In genomic region chr7:93147358-93147757, GRCh38 we compare ENCODE assay signal across 8 cellular contexts. TPM values are rescaled to one million over a fixed set of nuclear protein-coding genes. Genes with fewer than 3 reads are reported as not detected.
DNase-seq lines count a peak whose midpoint lies in the region; ATAC-seq and TF ChIP-seq lines count a peak whose summit lies in the region.

No MANE protein-coding gene starts in this region.

- BruUV-seq in PC-9 (replicated peaks; lab: Mats Ljungman, UMichigan) = no TSS peak

- H3K36me3 Mint-ChIP-seq in activated naive CD8-positive, alpha-beta T cell treated with anti-CD3 and anti-CD28 coated beads for 36 hours = peaks cover 32% of the 10 kb centered on the region
- H3K36me3 Mint-ChIP-seq in immature natural killer cell = peaks cover 0 to 21% (median 13%) of the 10 kb centered on the region in 3 donors

- no peaks in the 10 kb centered on the region for H3K27me3 Mint-ChIP-seq in activated naive CD8-positive, alpha-beta T cell treated with anti-CD3 and anti-CD28 coated beads for 36 hours
- peaks cover 0 to 2% (median 0%) of the 10 kb centered on the region in 3 donors for H3K27me3 Mint-ChIP-seq in immature natural killer cell (ENCODE audit: low read depth in 3 of 3)

- intact Hi-C loops in Right ventricle myocardium inferior (cut with DNase I) (no loop called here), cardiac septum (cut with DNase I) (no loop called here), PC-9 (cut with micrococcal nuclease; ENCODE audit: unreplicated experiment) (loop anchor here (2.0 kb wide), 1 partner anchor 29 kb away; no protein-coding TSS in a partner anchor)

- no peaks in the 10 kb centered on the region for H3K27me3 ChIP-seq in PC-9 (ENCODE audit: insufficient read depth, low read depth)

- peaks cover 23% of the 10 kb centered on the region; the same call in 1 of the 2 replicates for H3K4me1 ChIP-seq in PC-9 (replicated peaks; ENCODE audit: insufficient read depth)

- H3K9me3 Mint-ChIP-seq in activated naive CD8-positive, alpha-beta T cell treated with anti-CD3 and anti-CD28 coated beads for 36 hours = peaks cover 4% of the 10 kb centered on the region
- H3K9me3 Mint-ChIP-seq in immature natural killer cell = no peaks in the 10 kb centered on the region

- TF ChIP-seq CTCF in PC-9 (conservative IDR thresholded peaks at IDR 0.05) = no peak

- no peaks in the 10 kb centered on the region for H3K9me2 ChIP-seq in PC-9 (ENCODE audit: insufficient read depth)

- H3K9me3 ChIP-seq in PC-9 (ENCODE audit: insufficient read depth, low read depth) = no peaks in the 10 kb centered on the region

- peak overlapping the region; percentile 74; the same call in 1 of the 2 replicates for H2AFZ ChIP-seq in PC-9

- peaks cover 24% of the 10 kb centered on the region for H3K4me1 Mint-ChIP-seq in activated naive CD8-positive, alpha-beta T cell treated with anti-CD3 and anti-CD28 coated beads for 36 hours
- H3K4me1 Mint-ChIP-seq in immature natural killer cell = peaks cover 33 to 46% of the 10 kb centered on the region in 2 donors

- no peak for DNase-seq in Right ventricle myocardium inferior (ENCODE audit: missing footprints)
- DNase-seq in cardiac septum (ENCODE audit: low spot score) = no peak
- peak; percentile 29 to 35 for DNase-seq in PC-9
- peak; percentile 33 for DNase-seq in activated naive CD8-positive, alpha-beta T cell treated with anti-CD3 and anti-CD28 coated beads for 36 hours
- peak; percentile 44 to 46 (median 46) for DNase-seq in immature natural killer cell
- peak in 2 of 3 experiments; percentile 3 to 5 for DNase-seq in stimulated activated CD4-positive, alpha-beta T cell treated with anti-CD3 and anti-CD28 coated beads, TNF-alpha, amount 100 ng/mL, for 4 hours (ENCODE audit: low read depth in 3 of 3)
- no peak for DNase-seq in SHP77 treated with DMSO at 0.1 percent for 48 hours (lab: John Stamatoyannopoulos, UW)

- no peaks in the 10 kb centered on the region for H4K20me1 ChIP-seq in PC-9 (ENCODE audit: insufficient read depth)

- peak overlapping the region; percentile 84 for H3K4me3 Mint-ChIP-seq in activated naive CD8-positive, alpha-beta T cell treated with anti-CD3 and anti-CD28 coated beads for 36 hours
- peak overlapping the region; percentile 94 to 99 (median 95) for H3K4me3 Mint-ChIP-seq in immature natural killer cell

- 0 out of 2 replicates have a peak overlapping the region, but pooled peaks have one; percentile 19 for H3K27ac ChIP-seq in PC-9

- H3K27ac Mint-ChIP-seq in activated naive CD8-positive, alpha-beta T cell treated with anti-CD3 and anti-CD28 coated beads for 36 hours = peak overlapping the region; percentile 85
- peak overlapping the region; percentile 91 to 96 (median 94) for H3K27ac Mint-ChIP-seq in immature natural killer cell

- peak overlapping the region; percentile 68 for H3K4me2 ChIP-seq in PC-9

- no peaks in the 10 kb centered on the region for H3K36me3 ChIP-seq in PC-9 (ENCODE audit: low read depth)

- H3K79me2 ChIP-seq in PC-9 (ENCODE audit: low read depth) = no peaks in the 10 kb centered on the region

- H3K4me3 ChIP-seq in PC-9 = peak overlapping the region; percentile 43

- H3F3A ChIP-seq in PC-9 (ENCODE audit: insufficient read depth, low read depth) = no peaks in the 10 kb centered on the region

- CTCF ChIA-PET in PC-9 (lab: Charles Lee) = no interaction called here

- POLR2A ChIA-PET in PC-9 (lab: Charles Lee; ENCODE audit: unreplicated experiment) = interaction anchor here (0.6 to 0.7 kb wide), 2 partner anchors 30 to 987 kb away, joined by 3 to 9 read pairs; no protein-coding TSS in a partner anchor

- ATAC-seq in Right ventricle myocardium inferior = peak; percentile 72
- ATAC-seq in HG03025 (IDR thresholded peaks at IDR 0.05; ENCODE audit: low FRiP score, unreplicated experiment) = peak; percentile 75

RNA-seq across cellular contexts. Expression of gene SAMD9L, which starts 0.8 kb away (rescaled TPM):
- total RNA-seq in Right ventricle myocardium inferior (3.8 TPM), cardiac septum (4.1 TPM), PC-9 (2021) (3.6 and 4.1 TPM in 2 replicates)
- total RNA-seq in activated naive CD8-positive, alpha-beta T cell treated with anti-CD3 and anti-CD28 coated beads for 36 hours = 10 to 100 TPM; 18.6 to 21.5 TPM
- 10 to 100 TPM; 35.9 to 78.2 (median 44.8) TPM for polyA plus RNA-seq in immature natural killer cell

RNA-seq across cellular contexts. Expression of gene SAMD9, which starts 29.6 kb away (rescaled TPM):
- total RNA-seq in Right ventricle myocardium inferior (3.2 TPM), cardiac septum (2.8 TPM), PC-9 (2021) (7.0 and 12.1 TPM in 2 replicates)
- total RNA-seq in activated naive CD8-positive, alpha-beta T cell treated with anti-CD3 and anti-CD28 coated beads for 36 hours = 10 to 100 TPM; 16.8 to 17.1 TPM
- 10 to 100 TPM; 15.8 to 43.7 (median 23.3) TPM for polyA plus RNA-seq in immature natural killer cell

Comparison
In these comparisons a context has a peak if more than half of its experiments do, and no peak if none do; other contexts are left out.
1. DNase-seq: peak in PC-9 (2 of 2), activated naive CD8-positive, alpha-beta T cell treated with anti-CD3 and anti-CD28 coated beads for 36 hours (single experiment), immature natural killer cell (3 of 3) and stimulated activated CD4-positive, alpha-beta T cell treated with anti-CD3 and anti-CD28 coated beads, TNF-alpha, amount 100 ng/mL, for 4 hours (2 of 3); none in Right ventricle myocardium inferior (single experiment), cardiac septum (single experiment) and SHP77 treated with DMSO at 0.1 percent for 48 hours (single experiment).